In genomic region chr3:23264413-23264812, GRCh38 we compare ENCODE assay signal across 1 cellular context.
A peak's percentile ranks its signal among the peaks of the same experiment; 100 is the strongest.
TF ChIP-seq lines count a peak whose summit lies in the region.

No MANE protein-coding gene starts in this region.

TF ChIP-seq in IMR-90, 13 proteins besides CTCF, POLR2A, EP300 and RAD21:
- TF ChIP-seq BHLHE40 (IDR thresholded peaks at IDR 0.05; ENCODE audit: low read depth, low read length) (no peak), FOS (IDR thresholded peaks at IDR 0.05; ENCODE audit: low read depth, low read length) (peak; percentile 48; the same call in 1 of the 2 replicates), CEBPB (IDR thresholded peaks at IDR 0.05; ENCODE audit: low read depth, low read length) (0 out of 2 replicates have a peak, but pooled peaks have one; percentile 9), MAZ (IDR thresholded peaks at IDR 0.05; ENCODE audit: borderline replicate concordance, low read depth, low read length) (no peak), USF2 (IDR thresholded peaks at IDR 0.05; ENCODE audit: low read depth, low read length) (peak; percentile 29; the same call in 1 of the 2 replicates)
